ENCODE assay signal across 8 cellular contexts in the genomic region with DNA sequence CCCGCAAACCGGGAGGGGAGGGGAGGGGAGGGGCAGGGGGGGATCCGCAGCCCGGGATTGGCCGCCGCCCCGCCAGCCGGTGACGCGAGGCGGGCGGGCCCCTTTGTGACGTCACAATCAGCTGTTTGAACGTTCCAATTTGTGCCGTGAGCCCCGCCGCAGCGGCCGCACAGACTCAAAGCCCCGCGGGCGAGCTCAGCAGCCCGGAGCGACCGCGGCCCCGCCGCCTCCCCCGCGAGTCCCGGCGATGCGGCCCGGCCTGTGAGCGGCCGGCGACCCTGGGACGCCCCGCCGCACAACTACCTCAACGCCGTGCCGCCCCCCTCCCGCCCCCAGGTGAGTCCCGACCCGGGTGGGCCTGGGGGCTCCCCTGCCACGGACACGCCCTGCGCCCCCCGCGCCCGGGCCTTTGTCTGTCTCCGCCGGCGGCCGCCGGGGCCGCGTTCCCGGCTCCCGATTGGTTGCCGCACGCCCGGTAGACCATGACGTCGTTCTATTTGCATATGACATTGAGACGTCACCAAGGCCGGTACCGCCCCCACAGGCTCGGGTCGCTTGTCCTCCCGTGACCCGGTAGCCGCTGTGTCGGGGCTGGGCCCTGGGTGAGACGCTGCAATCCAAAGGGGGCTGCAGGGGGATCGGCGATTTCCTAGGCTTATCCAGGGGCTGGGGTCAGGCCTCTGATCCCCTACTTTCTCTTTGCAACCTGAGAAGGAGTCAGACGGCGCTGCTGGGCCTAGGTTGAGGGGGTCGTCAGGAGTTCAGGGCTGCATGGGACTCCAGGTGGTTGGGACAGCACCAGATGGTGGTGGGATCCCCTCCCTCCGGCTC. TPM values are rescaled to one million over a fixed set of nuclear protein-coding genes. Genes with fewer than 3 reads are reported as not detected.
DNase-seq lines count a peak whose midpoint lies in the region; ATAC-seq and TF ChIP-seq lines count a peak whose summit lies in the region.

A gene with protein sequence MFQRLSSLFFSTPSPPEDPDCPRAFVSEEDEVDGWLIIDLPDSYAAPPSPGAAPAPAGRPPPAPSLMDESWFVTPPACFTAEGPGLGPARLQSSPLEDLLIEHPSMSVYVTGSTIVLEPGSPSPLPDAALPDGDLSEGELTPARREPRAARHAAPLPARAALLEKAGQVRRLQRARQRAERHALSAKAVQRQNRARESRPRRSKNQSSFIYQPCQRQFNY (plus strand): TSS at position 168 of the 831 bp plus-strand sequence. CDS start 4,396 bp downstream, outside the sequence.

- DNase-seq in COR-L47 (lab: John Stamatoyannopoulos, UW) (peak; percentile 68), KBM-7 (peak; percentile 76), PC-3 (peak; percentile 63), epithelial cell of prostate (ENCODE audit: low read depth, low spot score) (no peak), mucosa of descending colon (peak; percentile 95 to 97 (median 96))
- peak; percentile 93 for DNase-seq in activated T-cell treated with anti-CD3 and anti-CD28 coated beads, Interleukin-2, amount 50 U/mL, for 1 hour
- DNase-seq in stimulated activated CD8-positive, alpha-beta memory T cell treated with anti-CD3 and anti-CD28 coated beads, Interleukin-2, amount 100 ng/mL, for 48 hours (ENCODE audit: low read depth in 2 of 2): peak; percentile 70 to 76

- H3K4me3 ChIP-seq in PC-3 (ENCODE audit: low read length) (peak within 1 kb of the TSS; percentile 85), mucosa of descending colon (peak within 1 kb of the TSS; percentile 72)

- intact Hi-C loops in PC-3 (cut with micrococcal nuclease) (loop anchor here (1.0 kb wide), 1 partner anchor 125 kb away; no protein-coding TSS in a partner anchor), mucosa of descending colon (cut with DNase I, micrococcal nuclease) (loop anchor here in 1 of 2 donors (5.0 kb wide), 1 partner anchor 127 kb away; no protein-coding TSS in a partner anchor)

- no peaks in the 10 kb centered on the region for H3F3A ChIP-seq in PC-3 (ENCODE audit: low read length, unreplicated experiment)

- H4K20me1 ChIP-seq in PC-3 (ENCODE audit: low read length): no peaks in the 10 kb centered on the region

- no TSS peak for BruUV-seq in PC-3 (replicated peaks; lab: Mats Ljungman, UMichigan)

- no peaks in the 10 kb centered on the region for H3K79me2 ChIP-seq in PC-3 (ENCODE audit: low read length)

- peak; percentile 55 for ATAC-seq in GM21529 (IDR thresholded peaks at IDR 0.05; ENCODE audit: unreplicated experiment)
- peak; percentile 30 for ATAC-seq in PC-3
- peak; percentile 74 for ATAC-seq in mucosa of descending colon

- H3K9me3 ChIP-seq in PC-3 (ENCODE audit: low read length): no peaks in the 10 kb centered on the region
- no peaks in the 10 kb centered on the region for H3K9me3 ChIP-seq in mucosa of descending colon

- no peaks in the 10 kb centered on the region for H3K9me2 ChIP-seq in PC-3 (replicated peaks; ENCODE audit: low read length)

- in situ Hi-C loops in KBM-7 (cut with MboI; ENCODE audit: low pct_unique_long_range_greater_than_20kb, low sequenced_read_pairs): loop anchor here (10.0 to 25.0 kb wide), 2 partner anchors 170 to 392 kb away; partner anchors contain the start of gene AHCY

- no peaks in the 10 kb centered on the region for H3K27me3 ChIP-seq in PC-3 (ENCODE audit: low read length)

- H3K9ac ChIP-seq in PC-3 (ENCODE audit: low read length): peak within 1 kb of the TSS; percentile 58; the same call in 1 of the 2 replicates

- H3K4me1 ChIP-seq in PC-3 (ENCODE audit: insufficient read depth, low read length) (peaks cover 20% of the 10 kb centered on the region), mucosa of descending colon (ENCODE audit: low read depth) (peaks cover 32% of the 10 kb centered on the region)

- peak within 1 kb of the TSS; percentile 97 for H2AFZ ChIP-seq in PC-3 (ENCODE audit: low read length)

- CTCF ChIA-PET in PC-3 (lab: Charles Lee): interaction anchor here (0.6 to 1.4 kb wide), 4 partner anchors 16 to 151 kb away, joined by 3 to 10 read pairs (median 4); no protein-coding TSS in a partner anchor

- no peak within 1 kb of the TSS for H3K27ac ChIP-seq in PC-3 (ENCODE audit: low read length)
- H3K27ac ChIP-seq in epithelial cell of prostate: peak within 1 kb of the TSS; percentile 90

- H3K4me2 ChIP-seq in PC-3 (ENCODE audit: low read length): peak within 1 kb of the TSS; percentile 100

- POLR2A ChIA-PET in PC-3 (lab: Charles Lee; ENCODE audit: unreplicated experiment): interaction anchor here (0.6 to 0.7 kb wide), 3 partner anchors 75 to 188 kb away, joined by 4 to 5 read pairs (median 4); partner anchors contain the start of gene DYNLRB1

- H3K36me3 ChIP-seq in PC-3 (ENCODE audit: low read depth, low read length): no peaks in the 10 kb centered on the region
- H3K36me3 ChIP-seq in mucosa of descending colon (ENCODE audit: low read depth): no peaks in the 10 kb centered on the region

- no peak for TF ChIP-seq CTCF in PC-3 (conservative IDR thresholded peaks at IDR 0.05; ENCODE audit: low read depth, low read length)
- TF ChIP-seq CTCF in mucosa of descending colon (IDR thresholded peaks at IDR 0.05): no peak

RNA-seq across cellular contexts. Expression of the gene that starts here (rescaled TPM):
- total RNA-seq in PC-3 (2014; rRNA removed) (2.1 and 3.3 TPM in 2 replicates), mucosa of descending colon (100 to 1,000 TPM in 2 of 3 donors, 10 to 100 TPM in 1; 65.9 to 155 (median 114) TPM)

Comparison
In these comparisons a context has a peak if more than half of its experiments do, and no peak if none do; other contexts are left out.
1. RNA of the gene that starts here (total RNA-seq): 65.9 to 155 TPM in mucosa of descending colon; 2.1 to 3.3 TPM in PC-3; every median in the first group is over 10 times any median in the second.
2. Peak in every context shown above with its lines, with median percentiles within 50 percentile points of each other: ATAC-seq.